Comparison of ENCODE assay signal across 4 cellular contexts in genomic region chr1:162500805-162501204, GRCh38.
TF ChIP-seq lines count a peak whose summit lies in the region.

No MANE protein-coding gene starts in this region.

TF ChIP-seq in SK-N-SH, 30 proteins besides CTCF, POLR2A, EP300 and RAD21:
- TF ChIP-seq GATA2 (CRISPR knock-in tag; IDR thresholded peaks at IDR 0.05) (no peak), CHD2 (IDR thresholded peaks at IDR 0.05; ENCODE audit: low read length, partially characterized antibody) (no peak), TCF12 (IDR thresholded peaks at IDR 0.05) (no peak), JUND (IDR thresholded peaks at IDR 0.05) (no peak)
- TF ChIP-seq, protein P1, sequence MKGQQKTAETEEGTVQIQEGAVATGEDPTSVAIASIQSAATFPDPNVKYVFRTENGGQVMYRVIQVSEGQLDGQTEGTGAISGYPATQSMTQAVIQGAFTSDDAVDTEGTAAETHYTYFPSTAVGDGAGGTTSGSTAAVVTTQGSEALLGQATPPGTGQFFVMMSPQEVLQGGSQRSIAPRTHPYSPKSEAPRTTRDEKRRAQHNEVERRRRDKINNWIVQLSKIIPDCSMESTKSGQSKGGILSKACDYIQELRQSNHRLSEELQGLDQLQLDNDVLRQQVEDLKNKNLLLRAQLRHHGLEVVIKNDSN (IDR thresholded peaks at IDR 0.05; ENCODE audit: borderline replicate concordance, low read depth), result no peak
- TF ChIP-seq, protein P2, sequence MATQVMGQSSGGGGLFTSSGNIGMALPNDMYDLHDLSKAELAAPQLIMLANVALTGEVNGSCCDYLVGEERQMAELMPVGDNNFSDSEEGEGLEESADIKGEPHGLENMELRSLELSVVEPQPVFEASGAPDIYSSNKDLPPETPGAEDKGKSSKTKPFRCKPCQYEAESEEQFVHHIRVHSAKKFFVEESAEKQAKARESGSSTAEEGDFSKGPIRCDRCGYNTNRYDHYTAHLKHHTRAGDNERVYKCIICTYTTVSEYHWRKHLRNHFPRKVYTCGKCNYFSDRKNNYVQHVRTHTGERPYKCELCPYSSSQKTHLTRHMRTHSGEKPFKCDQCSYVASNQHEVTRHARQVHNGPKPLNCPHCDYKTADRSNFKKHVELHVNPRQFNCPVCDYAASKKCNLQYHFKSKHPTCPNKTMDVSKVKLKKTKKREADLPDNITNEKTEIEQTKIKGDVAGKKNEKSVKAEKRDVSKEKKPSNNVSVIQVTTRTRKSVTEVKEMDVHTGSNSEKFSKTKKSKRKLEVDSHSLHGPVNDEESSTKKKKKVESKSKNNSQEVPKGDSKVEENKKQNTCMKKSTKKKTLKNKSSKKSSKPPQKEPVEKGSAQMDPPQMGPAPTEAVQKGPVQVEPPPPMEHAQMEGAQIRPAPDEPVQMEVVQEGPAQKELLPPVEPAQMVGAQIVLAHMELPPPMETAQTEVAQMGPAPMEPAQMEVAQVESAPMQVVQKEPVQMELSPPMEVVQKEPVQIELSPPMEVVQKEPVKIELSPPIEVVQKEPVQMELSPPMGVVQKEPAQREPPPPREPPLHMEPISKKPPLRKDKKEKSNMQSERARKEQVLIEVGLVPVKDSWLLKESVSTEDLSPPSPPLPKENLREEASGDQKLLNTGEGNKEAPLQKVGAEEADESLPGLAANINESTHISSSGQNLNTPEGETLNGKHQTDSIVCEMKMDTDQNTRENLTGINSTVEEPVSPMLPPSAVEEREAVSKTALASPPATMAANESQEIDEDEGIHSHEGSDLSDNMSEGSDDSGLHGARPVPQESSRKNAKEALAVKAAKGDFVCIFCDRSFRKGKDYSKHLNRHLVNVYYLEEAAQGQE (IDR thresholded peaks at IDR 0.05; ENCODE audit: low read depth, low read length), result no peak

TF ChIP-seq in SK-N-SH treated with all-trans-retinoic acid at 6 μM for 48 hours, 23 proteins besides CTCF, POLR2A, EP300 and RAD21:
- TF ChIP-seq RARB (CRISPR knock-in tag; IDR thresholded peaks at IDR 0.05), result no peak
- TF ChIP-seq ZFP30 (CRISPR knock-in tag; IDR thresholded peaks at IDR 0.05), result no peak
- no peak for TF ChIP-seq ZNF565 (CRISPR knock-in tag; conservative IDR thresholded peaks at IDR 0.05; ENCODE audit: low read depth)
- TF ChIP-seq CSDC2 (CRISPR knock-in tag; IDR thresholded peaks at IDR 0.05), result no peak
- TF ChIP-seq ISL1 (CRISPR knock-in tag; IDR thresholded peaks at IDR 0.05), result no peak

TF ChIP-seq in GM12878, 131 proteins besides CTCF, POLR2A, EP300 and RAD21:
- no peak for TF ChIP-seq ZBTB4 (CRISPR knock-in tag; IDR thresholded peaks at IDR 0.05)

TF ChIP-seq in neural cell, 6 proteins besides CTCF, POLR2A, EP300 and RAD21:
- TF ChIP-seq, protein P2 (IDR thresholded peaks at IDR 0.05; ENCODE audit: borderline replicate concordance), result no peak
- TF ChIP-seq EZH2 (IDR thresholded peaks at IDR 0.05; ENCODE audit: borderline replicate concordance, insufficient read depth, low read length, poor library complexity, severe bottlenecking) (no peak), SMC3 (conservative IDR thresholded peaks at IDR 0.05; ENCODE audit: poor library complexity) (no peak), TAF1 (IDR thresholded peaks at IDR 0.05; ENCODE audit: low read depth) (no peak), POLR2AphosphoS5 (IDR thresholded peaks at IDR 0.05) (no peak), MXI1 (conservative IDR thresholded peaks at IDR 0.05; ENCODE audit: poor library complexity, severe bottlenecking) (no peak)
